Comparison of ENCODE assay signal across 8 cellular contexts in the genomic region with DNA sequence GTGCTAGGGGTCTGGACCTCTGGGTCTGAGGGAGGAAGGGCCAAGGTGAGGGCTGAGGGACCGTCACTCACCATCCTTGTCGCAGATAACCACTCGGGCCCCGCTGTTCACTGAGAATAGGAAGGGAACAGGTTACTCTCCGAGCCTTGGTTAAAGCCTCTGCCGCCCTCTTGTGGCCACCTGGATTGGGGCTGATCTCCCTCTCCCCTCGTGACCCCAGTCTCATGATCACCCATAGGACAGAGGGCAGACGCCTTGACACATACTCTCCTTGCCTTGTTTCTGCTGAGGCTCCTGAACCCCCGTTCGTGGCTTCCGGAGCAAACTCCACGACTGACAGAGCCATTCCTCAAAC. TPM values are rescaled to one million over a fixed set of nuclear protein-coding genes. Genes with fewer than 3 reads are reported as not detected.
DNase-seq lines count a peak whose midpoint lies in the region; ATAC-seq and TF ChIP-seq lines count a peak whose summit lies in the region.

No MANE protein-coding gene starts in this region.

- H3K4me1 ChIP-seq in duodenal mucosa (ENCODE audit: control insufficient read depth in 1 of 2, insufficient read depth in 2 of 2, low read length in 2 of 2): peaks cover 6 to 13% of the 10 kb centered on the region in 2 donors

- no peaks in the 10 kb centered on the region for H3K27me3 ChIP-seq in duodenal mucosa (ENCODE audit: control insufficient read depth in 1 of 2, insufficient read depth in 2 of 2, low read length in 2 of 2)

- no peaks in the 10 kb centered on the region for H3K9me3 ChIP-seq in duodenal mucosa (ENCODE audit: control insufficient read depth in 1 of 2, low read length in 2 of 2)

- H3K4me3 ChIP-seq in duodenal mucosa (ENCODE audit: low read depth in 1 of 2, low read length in 2 of 2) (peak overlapping the region; percentile 60 to 62), lower leg skin (ENCODE audit: low read depth, poor library complexity, severe bottlenecking) (no peak overlapping the region)

- no peaks in the 10 kb centered on the region for H3K36me3 ChIP-seq in duodenal mucosa (ENCODE audit: control insufficient read depth in 1 of 2, insufficient read depth in 2 of 2, low read length in 2 of 2)

- peak overlapping the region; percentile 39 for H3K27ac ChIP-seq in duodenal mucosa (ENCODE audit: low read depth, low read length)

- DNase-seq in activated gamma-delta T cell treated with Interleukin-2 at 50 U/mL for 16 hours: peak; percentile 95
- no peak for DNase-seq in activated gamma-delta T cell (lab: John Stamatoyannopoulos, UW)
- peak; percentile 91 for DNase-seq in NCI-H748 treated with DMSO at 0.1 percent for 48 hours (lab: John Stamatoyannopoulos, UW)
- peak; percentile 96 to 98 for DNase-seq in activated CD4-positive, alpha-beta T cell treated with anti-CD3 and anti-CD28 coated beads, Interleukin-2, amount 50 U/mL, for 4 hours
- peak; percentile 97 to 99 for DNase-seq in lower leg skin (ENCODE audit: low spot score in 2 of 2)
- peak; percentile 86 to 92 for DNase-seq in stimulated activated CD4-positive, alpha-beta T cell treated with anti-CD3 and anti-CD28 coated beads, Interleukin-4, amount 100 ng/mL, for 4 hours

- intact Hi-C loops in lower leg skin (cut with DNase I; ENCODE audit: low total_unique reads): loop anchor here (10.0 kb wide), 1 partner anchor 191 kb away; a partner anchor contains a TSS

- no peak for TF ChIP-seq POLR2A in lower leg skin (IDR thresholded peaks at IDR 0.05)

- peak in 1 of 3 donors; percentile 94 for TF ChIP-seq CTCF in lower leg skin (IDR thresholded peaks at IDR 0.05)

- ATAC-seq in HG03520 (IDR thresholded peaks at IDR 0.05; ENCODE audit: unreplicated experiment): peak; percentile 63

- WGBS in lower leg skin, 2 donors: 3 to 7% methylated on average over 12 of the region's 12 CpGs

- peak overlapping the region; percentile 35 to 61 for H3K9ac ChIP-seq in duodenal mucosa (ENCODE audit: low read depth in 1 of 2, low read length in 2 of 2)

RNA-seq across cellular contexts. Expression of a gene that starts 0.6 kb away (rescaled TPM):
- total RNA-seq in lower leg skin: 1 to 10 TPM; 1.6 to 6.6 (median 5.4) TPM

RNA-seq across cellular contexts. Expression of a gene that starts 24.9 kb away (rescaled TPM):
- 10 to 100 TPM; 20.3 to 61.4 (median 38.6) TPM for total RNA-seq in lower leg skin

RNA-seq across cellular contexts. Expression of a gene that starts 32.7 kb away (rescaled TPM):
- total RNA-seq in lower leg skin: 1 to 10 TPM; 2.9 to 7.2 (median 6.3) TPM

RNA-seq across cellular contexts. Expression of a gene that starts 36.5 kb away (rescaled TPM):
- total RNA-seq in lower leg skin: 100 to 1,000 TPM in 1 of 4 donors, 10 to 100 TPM in 3; 91.6 to 152 (median 97.5) TPM
